10 cellular contexts compared by ENCODE assay signal in genomic region chr2:128324008-128324896, GRCh38. TPM values are rescaled to one million over a fixed set of nuclear protein-coding genes. Genes with fewer than 3 reads are reported as not detected.
DNase-seq lines count a peak whose midpoint lies in the region; ATAC-seq and TF ChIP-seq lines count a peak whose summit lies in the region.
"Had no signal": no experiment of that assay in that cellular context is flagged by ENCODE, and none has a peak within 500 bp of the region (broad histone marks: within the 10 kb centered on the region; RNA-seq: fewer than 3 reads in every experiment).

No MANE protein-coding gene starts in this region.

- peak overlapping the region; percentile 71 for H3K27ac Mint-ChIP-seq in mesothelial cell of epicardium
- H3K27ac Mint-ChIP-seq: activated CD4-positive, alpha-beta T cell treated with anti-CD3 and anti-CD28 coated beads, Interleukin-2, amount 10 ng/mL, durations not matched to agents 7 days and 5 days had no signal

- H3K4me1 Mint-ChIP-seq in mesothelial cell of epicardium, result peaks cover 38% of the 10 kb centered on the region

- H3K9me3 Mint-ChIP-seq in mesothelial cell of epicardium, result no peaks in the 10 kb centered on the region
- H3K9me3 Mint-ChIP-seq: activated CD4-positive, alpha-beta T cell treated with anti-CD3 and anti-CD28 coated beads, Interleukin-2, amount 10 ng/mL, durations not matched to agents 7 days and 5 days had no signal

- intact Hi-C loops in cardiac septum (cut with DNase I) (loop anchor here (2.0 to 10.0 kb wide), 7 partner anchors 25 to 1601 kb away; no protein-coding TSS in a partner anchor), Right ventricle myocardium superior (cut with DNase I) (loop anchor here (5.0 to 10.0 kb wide), 2 partner anchors 141 to 208 kb away; no protein-coding TSS in a partner anchor)

- no peak overlapping the region for H3K4me3 Mint-ChIP-seq in mesothelial cell of epicardium

- DNase-seq in cardiac septum (ENCODE audit: low spot score) (peak; percentile 69), Right ventricle myocardium superior (no peak), mesothelial cell of epicardium (ENCODE audit: low spot score in 2 of 2, unreplicated experiment in 2 of 2) (no peak), ureter (ENCODE audit: low spot score) (peak; percentile 41)
- DNase-seq in activated T-cell treated with anti-CD3 and anti-CD28 coated beads, Interleukin-2, amount 50 U/mL, for 48 hours, result peak; percentile 17 to 18
- DNase-seq: KG1 had no signal

- no peaks in the 10 kb centered on the region for H3K36me3 Mint-ChIP-seq in mesothelial cell of epicardium

- TF ChIP-seq CTCF in mesothelial cell of epicardium (IDR thresholded peaks at IDR 0.05; ENCODE audit: unreplicated experiment), result no peak

- no peaks in the 10 kb centered on the region for H3K27me3 Mint-ChIP-seq in mesothelial cell of epicardium (ENCODE audit: low read depth)
- H3K27me3 Mint-ChIP-seq: activated CD4-positive, alpha-beta T cell treated with anti-CD3 and anti-CD28 coated beads, Interleukin-2, amount 10 ng/mL, durations not matched to agents 7 days and 5 days had no signal

- ATAC-seq in Right ventricle myocardium superior (ENCODE audit: poor library complexity) (no peak), HG02623 (IDR thresholded peaks at IDR 0.05; ENCODE audit: unreplicated experiment) (no peak), GM21390 (IDR thresholded peaks at IDR 0.05; ENCODE audit: unreplicated experiment) (no peak), HG03175 (IDR thresholded peaks at IDR 0.05; ENCODE audit: unreplicated experiment) (no peak)

RNA-seq across cellular contexts. Expression of gene HS6ST1, which starts 5.6 kb away (rescaled TPM):
- 14.4 TPM for total RNA-seq in cardiac septum
- 35.1 TPM for total RNA-seq in Right ventricle myocardium superior
- total RNA-seq in mesothelial cell of epicardium, result 139 to 141 TPM (median 141 TPM) in 3 replicates
- total RNA-seq in ureter, result 56.0 TPM

Comparison
In these comparisons a context has a peak if more than half of its experiments do, and no peak if none do; other contexts are left out.
1. DNase-seq: peak in cardiac septum (single experiment), activated T-cell treated with anti-CD3 and anti-CD28 coated beads, Interleukin-2, amount 50 U/mL, for 48 hours (2 of 2) and ureter (single experiment); none in Right ventricle myocardium superior (single experiment) and mesothelial cell of epicardium (0 of 2).